Comparison of ENCODE assay signal across 9 cellular contexts in genomic region chr5:160466889-160467554, GRCh38. TPM values are rescaled to one million over a fixed set of nuclear protein-coding genes. Genes with fewer than 3 reads are reported as not detected.
DNase-seq lines count a peak whose midpoint lies in the region; ATAC-seq and TF ChIP-seq lines count a peak whose summit lies in the region.
"Had no signal": no experiment of that assay in that cellular context is flagged by ENCODE, and none has a peak within 500 bp of the region (broad histone marks: within the 10 kb centered on the region; RNA-seq: fewer than 3 reads in every experiment).

No MANE protein-coding gene starts in this region.

- H3K36me3 Mint-ChIP-seq in MCF 10A (ENCODE audit: insufficient read depth, unreplicated experiment) (no peaks in the 10 kb centered on the region), T-helper 17 cell (ENCODE audit: low read depth) (no peaks in the 10 kb centered on the region)
- H3K36me3 Mint-ChIP-seq: brain had no signal

- intact Hi-C loops in breast epithelium (cut with DNase I; ENCODE audit: low total_unique reads) = no loop called here
- intact Hi-C loops in MCF 10A (cut with micrococcal nuclease) = no loop called here

- WGBS in upper lobe of left lung, 2 donors = 35 to 43% methylated on average over 9 of the region's 9 CpGs

- no peaks in the 10 kb centered on the region for H3K27me3 ChIP-seq in breast epithelium
- no peaks in the 10 kb centered on the region for H3K27me3 ChIP-seq in iPS-15b (ENCODE audit: control insufficient read depth, insufficient read depth, low read length)
- no peaks in the 10 kb centered on the region for H3K27me3 ChIP-seq in upper lobe of left lung

- H3K9me3 ChIP-seq in breast epithelium = no peaks in the 10 kb centered on the region
- no peaks in the 10 kb centered on the region for H3K9me3 ChIP-seq in T-helper 17 cell (ENCODE audit: control insufficient read depth, low read length, poor library complexity, severe bottlenecking)
- H3K9me3 ChIP-seq in iPS-15b (ENCODE audit: control insufficient read depth, insufficient read depth, low read length) = no peaks in the 10 kb centered on the region
- no peaks in the 10 kb centered on the region for H3K9me3 ChIP-seq in upper lobe of left lung

- DNase-seq in breast epithelium (ENCODE audit: low spot score in 2 of 2) (no peak), MCF 10A (ENCODE audit: unreplicated experiment) (no peak), T-helper 17 cell (no peak), upper lobe of left lung (no peak)
- no peak for DNase-seq in stimulated activated naive CD4-positive, alpha-beta T cell treated with Interleukin-2 at 50 U/mL for 16 hours (lab: John Stamatoyannopoulos, UW)

- POLR2A ChIA-PET in MCF 10A (lab: Yijun Ruan, JAX) = no interaction called here

- no peaks in the 10 kb centered on the region for H3K27me3 Mint-ChIP-seq in MCF 10A (ENCODE audit: insufficient read depth, unreplicated experiment)
- H3K27me3 Mint-ChIP-seq in T-helper 17 cell = no peaks in the 10 kb centered on the region
- H3K27me3 Mint-ChIP-seq: brain had no signal

- TF ChIP-seq POLR2A in breast epithelium (IDR thresholded peaks at IDR 0.05) (no peak), upper lobe of left lung (IDR thresholded peaks at IDR 0.05) (no peak)

- TF ChIP-seq CTCF in breast epithelium (IDR thresholded peaks at IDR 0.05) = no peak
- no peak for TF ChIP-seq CTCF in MCF 10A (IDR thresholded peaks at IDR 0.05; ENCODE audit: unreplicated experiment)
- no peak for TF ChIP-seq CTCF in upper lobe of left lung (IDR thresholded peaks at IDR 0.05)

- no TSS peak for BruUV-seq in MCF 10A (replicated peaks; lab: Mats Ljungman, UMichigan)

- H3K4me1 Mint-ChIP-seq in MCF 10A (ENCODE audit: insufficient read depth, unreplicated experiment) = peaks cover 12% of the 10 kb centered on the region
- H3K4me1 Mint-ChIP-seq in T-helper 17 cell = peaks cover 48% of the 10 kb centered on the region

- no peaks in the 10 kb centered on the region for H3K4me1 ChIP-seq in breast epithelium
- H3K4me1 ChIP-seq in iPS-15b (ENCODE audit: control insufficient read depth, insufficient read depth, low read length) = peaks cover 8% of the 10 kb centered on the region
- peaks cover 14 to 46% (median 30%) of the 10 kb centered on the region in 4 donors for H3K4me1 ChIP-seq in upper lobe of left lung

- no peak for TF ChIP-seq EP300 in upper lobe of left lung (IDR thresholded peaks at IDR 0.05)

- CTCF ChIA-PET in MCF 10A (lab: Yijun Ruan, JAX) = interaction anchor here (0.6 to 6.2 kb wide), 2 partner anchors 28 to 990 kb away, joined by 4 to 52 read pairs; no protein-coding TSS in a partner anchor

- H3K9me3 Mint-ChIP-seq in MCF 10A (ENCODE audit: unreplicated experiment) = no peaks in the 10 kb centered on the region

- H3K4me3 Mint-ChIP-seq in MCF 10A (ENCODE audit: unreplicated experiment) = no peak overlapping the region
- peak overlapping the region; percentile 94 for H3K4me3 Mint-ChIP-seq in T-helper 17 cell
- H3K4me3 Mint-ChIP-seq: brain had no signal

- H3K36me3 ChIP-seq in breast epithelium (no peaks in the 10 kb centered on the region), iPS-15b (ENCODE audit: control insufficient read depth, insufficient read depth, low read length) (peaks cover under 1% of the 10 kb centered on the region), upper lobe of left lung (no peaks in the 10 kb centered on the region)

- H3K4me3 ChIP-seq in breast epithelium (peak overlapping the region in 1 of 3 donors; percentile 56), iPS-15b (ENCODE audit: low read depth, low read length) (peak overlapping the region; percentile 11), upper lobe of left lung (peak overlapping the region in 2 of 4 donors; percentile 52 to 54)

- H3K27ac Mint-ChIP-seq in MCF 10A (ENCODE audit: low read depth, unreplicated experiment) = no peak overlapping the region
- peak overlapping the region; percentile 94 for H3K27ac Mint-ChIP-seq in T-helper 17 cell

- H3K27ac ChIP-seq in breast epithelium (peak overlapping the region; percentile 13 to 16), upper lobe of left lung (peak overlapping the region in 3 of 4 donors; percentile 58 to 72 (median 68))

- ATAC-seq in T-helper 17 cell = no peak
- ATAC-seq in upper lobe of left lung (ENCODE audit: low FRiP score in 2 of 2) = no peak
- ATAC-seq in GM18498 (IDR thresholded peaks at IDR 0.05; ENCODE audit: unreplicated experiment) = no peak
- ATAC-seq in HG03039 (IDR thresholded peaks at IDR 0.05; ENCODE audit: unreplicated experiment) = no peak

- H3K9ac ChIP-seq in iPS-15b (ENCODE audit: low read depth, low read length) = peak overlapping the region; percentile 4

RNA-seq across cellular contexts. Expression of gene PTTG1, which starts 45.4 kb away (rescaled TPM):
- total RNA-seq in breast epithelium = 10 to 100 TPM; 12.5 to 17.7 (median 13.8) TPM
- total RNA-seq in MCF 10A (2022) = 87.0 and 119 TPM in 2 replicates
- 10 to 100 TPM; 13.9 to 16.0 TPM for total RNA-seq in T-helper 17 cell
- 10 to 100 TPM in 3 of 6 donors, 1 to 10 TPM in 3; 4.3 to 34.8 (median 9.6) TPM for total RNA-seq in upper lobe of left lung

RNA-seq across cellular contexts. Expression of gene SLU7, which starts 48.1 kb away (rescaled TPM):
- total RNA-seq in breast epithelium = 10 to 100 TPM; 77.0 to 88.3 (median 86.3) TPM
- 64.6 and 85.6 TPM in 2 replicates for total RNA-seq in MCF 10A (2022)
- total RNA-seq in T-helper 17 cell = 10 to 100 TPM; 79.2 to 93.4 TPM
- 100 to 1,000 TPM in 2 of 6 donors, 10 to 100 TPM in 4; 26.7 to 115 (median 60.7) TPM for total RNA-seq in upper lobe of left lung
